1 cellular context compared by ENCODE assay signal in the genomic region with DNA sequence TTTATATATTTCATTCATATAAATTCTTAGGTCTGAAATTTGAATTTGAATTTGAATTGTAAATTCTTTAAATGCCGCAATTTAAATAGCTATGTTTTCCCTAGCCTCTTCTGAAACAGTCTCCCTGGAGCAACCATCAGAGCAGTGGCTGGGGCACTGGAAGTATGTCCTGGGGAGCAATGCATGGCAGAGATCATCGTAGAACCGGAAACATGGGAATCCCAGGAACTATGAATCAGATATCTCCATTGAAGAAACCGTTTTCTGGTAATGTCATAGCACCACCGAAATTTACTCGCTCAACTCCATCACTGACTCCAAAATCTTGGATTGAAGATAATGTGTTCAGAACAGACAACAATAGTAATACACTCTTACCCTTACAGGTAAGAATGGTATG.
TF ChIP-seq lines count a peak whose summit lies in the region.

No MANE protein-coding gene starts in this region.

TF ChIP-seq in GM12878, 131 proteins besides CTCF, POLR2A, EP300 and RAD21:
- TF ChIP-seq, protein P1, sequence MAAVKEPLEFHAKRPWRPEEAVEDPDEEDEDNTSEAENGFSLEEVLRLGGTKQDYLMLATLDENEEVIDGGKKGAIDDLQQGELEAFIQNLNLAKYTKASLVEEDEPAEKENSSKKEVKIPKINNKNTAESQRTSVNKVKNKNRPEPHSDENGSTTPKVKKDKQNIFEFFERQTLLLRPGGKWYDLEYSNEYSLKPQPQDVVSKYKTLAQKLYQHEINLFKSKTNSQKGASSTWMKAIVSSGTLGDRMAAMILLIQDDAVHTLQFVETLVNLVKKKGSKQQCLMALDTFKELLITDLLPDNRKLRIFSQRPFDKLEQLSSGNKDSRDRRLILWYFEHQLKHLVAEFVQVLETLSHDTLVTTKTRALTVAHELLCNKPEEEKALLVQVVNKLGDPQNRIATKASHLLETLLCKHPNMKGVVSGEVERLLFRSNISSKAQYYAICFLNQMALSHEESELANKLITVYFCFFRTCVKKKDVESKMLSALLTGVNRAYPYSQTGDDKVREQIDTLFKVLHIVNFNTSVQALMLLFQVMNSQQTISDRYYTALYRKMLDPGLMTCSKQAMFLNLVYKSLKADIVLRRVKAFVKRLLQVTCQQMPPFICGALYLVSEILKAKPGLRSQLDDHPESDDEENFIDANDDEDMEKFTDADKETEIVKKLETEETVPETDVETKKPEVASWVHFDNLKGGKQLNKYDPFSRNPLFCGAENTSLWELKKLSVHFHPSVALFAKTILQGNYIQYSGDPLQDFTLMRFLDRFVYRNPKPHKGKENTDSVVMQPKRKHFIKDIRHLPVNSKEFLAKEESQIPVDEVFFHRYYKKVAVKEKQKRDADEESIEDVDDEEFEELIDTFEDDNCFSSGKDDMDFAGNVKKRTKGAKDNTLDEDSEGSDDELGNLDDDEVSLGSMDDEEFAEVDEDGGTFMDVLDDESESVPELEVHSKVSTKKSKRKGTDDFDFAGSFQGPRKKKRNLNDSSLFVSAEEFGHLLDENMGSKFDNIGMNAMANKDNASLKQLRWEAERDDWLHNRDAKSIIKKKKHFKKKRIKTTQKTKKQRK (IDR thresholded peaks at IDR 0.05; ENCODE audit: low read depth, low read length): no peak
- TF ChIP-seq RFX5 (IDR thresholded peaks at IDR 0.05; ENCODE audit: low read depth, low read length) (no peak), ASH2L (IDR thresholded peaks at IDR 0.05; ENCODE audit: borderline replicate concordance, low read depth) (no peak), CREM (IDR thresholded peaks at IDR 0.05; ENCODE audit: low read depth) (no peak), HDAC6 (IDR thresholded peaks at IDR 0.05; ENCODE audit: unreplicated experiment) (no peak), RAD51 (IDR thresholded peaks at IDR 0.05) (no peak), ZZZ3 (IDR thresholded peaks at IDR 0.05; ENCODE audit: control insufficient read depth, insufficient read length, low read depth) (no peak)
- TF ChIP-seq, protein P2, sequence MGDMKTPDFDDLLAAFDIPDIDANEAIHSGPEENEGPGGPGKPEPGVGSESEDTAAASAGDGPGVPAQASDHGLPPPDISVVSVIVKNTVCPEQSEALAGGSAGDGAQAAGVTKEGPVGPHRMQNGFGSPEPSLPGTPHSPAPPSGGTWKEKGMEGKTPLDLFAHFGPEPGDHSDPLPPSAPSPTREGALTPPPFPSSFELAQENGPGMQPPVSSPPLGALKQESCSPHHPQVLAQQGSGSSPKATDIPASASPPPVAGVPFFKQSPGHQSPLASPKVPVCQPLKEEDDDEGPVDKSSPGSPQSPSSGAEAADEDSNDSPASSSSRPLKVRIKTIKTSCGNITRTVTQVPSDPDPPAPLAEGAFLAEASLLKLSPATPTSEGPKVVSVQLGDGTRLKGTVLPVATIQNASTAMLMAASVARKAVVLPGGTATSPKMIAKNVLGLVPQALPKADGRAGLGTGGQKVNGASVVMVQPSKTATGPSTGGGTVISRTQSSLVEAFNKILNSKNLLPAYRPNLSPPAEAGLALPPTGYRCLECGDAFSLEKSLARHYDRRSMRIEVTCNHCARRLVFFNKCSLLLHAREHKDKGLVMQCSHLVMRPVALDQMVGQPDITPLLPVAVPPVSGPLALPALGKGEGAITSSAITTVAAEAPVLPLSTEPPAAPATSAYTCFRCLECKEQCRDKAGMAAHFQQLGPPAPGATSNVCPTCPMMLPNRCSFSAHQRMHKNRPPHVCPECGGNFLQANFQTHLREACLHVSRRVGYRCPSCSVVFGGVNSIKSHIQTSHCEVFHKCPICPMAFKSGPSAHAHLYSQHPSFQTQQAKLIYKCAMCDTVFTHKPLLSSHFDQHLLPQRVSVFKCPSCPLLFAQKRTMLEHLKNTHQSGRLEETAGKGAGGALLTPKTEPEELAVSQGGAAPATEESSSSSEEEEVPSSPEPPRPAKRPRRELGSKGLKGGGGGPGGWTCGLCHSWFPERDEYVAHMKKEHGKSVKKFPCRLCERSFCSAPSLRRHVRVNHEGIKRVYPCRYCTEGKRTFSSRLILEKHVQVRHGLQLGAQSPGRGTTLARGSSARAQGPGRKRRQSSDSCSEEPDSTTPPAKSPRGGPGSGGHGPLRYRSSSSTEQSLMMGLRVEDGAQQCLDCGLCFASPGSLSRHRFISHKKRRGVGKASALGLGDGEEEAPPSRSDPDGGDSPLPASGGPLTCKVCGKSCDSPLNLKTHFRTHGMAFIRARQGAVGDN (IDR thresholded peaks at IDR 0.05): no peak
